ENCODE assay signal across 18 cellular contexts in genomic region chr10:24915304-24915703, GRCh38. TPM values are rescaled to one million over a fixed set of nuclear protein-coding genes. Genes with fewer than 3 reads are reported as not detected.
DNase-seq lines count a peak whose midpoint lies in the region; ATAC-seq, FAIRE-seq and TF ChIP-seq lines count a peak whose summit lies in the region.
"Had no signal": no experiment of that assay in that cellular context is flagged by ENCODE, and none has a peak within 500 bp of the region (broad histone marks: within the 10 kb centered on the region; RNA-seq: fewer than 3 reads in every experiment).

No MANE protein-coding gene starts in this region.

- H3K4me1 ChIP-seq in IMR-90 (ENCODE audit: control insufficient read depth, insufficient read depth, low read length) (0 out of 2 replicates have a peak, but pooled peaks cover 1% of the 10 kb centered on the region), endodermal cell (ENCODE audit: control insufficient read depth, insufficient read depth, low read length) (peaks cover 10% of the 10 kb centered on the region), foreskin keratinocyte (peaks cover under 1% of the 10 kb centered on the region)

- H3K36me3 ChIP-seq in IMR-90 (ENCODE audit: control insufficient read depth, insufficient read depth, low read length) (no peaks in the 10 kb centered on the region), endodermal cell (ENCODE audit: control insufficient read depth, insufficient read depth, low read length) (no peaks in the 10 kb centered on the region)

- H3K27ac ChIP-seq in IMR-90 (ENCODE audit: insufficient read depth, low read length) (no peak overlapping the region), endodermal cell (ENCODE audit: low read depth, low read length) (no peak overlapping the region), foreskin keratinocyte (no peak overlapping the region)

- no peaks in the 10 kb centered on the region for H3K9me1 ChIP-seq in IMR-90 (ENCODE audit: insufficient read depth, low read length)

- no peaks in the 10 kb centered on the region for H4K20me1 ChIP-seq in IMR-90 (ENCODE audit: insufficient read depth, low read length)

- H3K9me3 ChIP-seq in IMR-90 (ENCODE audit: control insufficient read depth, insufficient read depth, low read length) = no peaks in the 10 kb centered on the region
- no peaks in the 10 kb centered on the region for H3K9me3 ChIP-seq in endodermal cell (ENCODE audit: control insufficient read depth, low read length)

- H3K4ac ChIP-seq in IMR-90 (ENCODE audit: low read depth, low read length) = no peak overlapping the region

- TF ChIP-seq CTCF in IMR-90 (conservative IDR thresholded peaks at IDR 0.05; ENCODE audit: low read depth, low read length) (no peak), endodermal cell (conservative IDR thresholded peaks at IDR 0.05) (no peak), foreskin keratinocyte (conservative IDR thresholded peaks at IDR 0.05) (no peak)

- POLR2A ChIA-PET in IMR-90 (lab: Charles Lee; ENCODE audit: unreplicated experiment) = no interaction called here

- H3K9me3 Mint-ChIP-seq in endodermal cell = peaks cover 5% of the 10 kb centered on the region
- H3K9me3 Mint-ChIP-seq: CD4-positive, alpha-beta T cell had no signal

- no peak overlapping the region for H2BK15ac ChIP-seq in IMR-90 (ENCODE audit: low read depth, low read length)

- H4K5ac ChIP-seq in IMR-90 (ENCODE audit: low read depth, low read length) = no peak overlapping the region

- in situ Hi-C loops in IMR-90 (cut with MboI; ENCODE audit: low sequenced_read_pairs) = no loop called here

- TF ChIP-seq RAD21 in IMR-90 (IDR thresholded peaks at IDR 0.05; ENCODE audit: low read length) = no peak

- peaks cover 4% of the 10 kb centered on the region for H3K4me1 Mint-ChIP-seq in endodermal cell
- H3K4me1 Mint-ChIP-seq: GM23338, H9 had no signal

- CTCF ChIA-PET in IMR-90 (lab: Yijun Ruan, JAX) = no interaction called here

- no peak overlapping the region for H4K91ac ChIP-seq in IMR-90 (ENCODE audit: insufficient read depth, low read depth, low read length)

- no peak overlapping the region for H2AK9ac ChIP-seq in IMR-90 (replicated peaks; ENCODE audit: low read depth, low read length, poor library complexity)

- H3K4me3 ChIP-seq in IMR-90 (ENCODE audit: insufficient read depth, low read depth, low read length) (no peak overlapping the region), endodermal cell (ENCODE audit: low read length) (peak overlapping the region; percentile 12)
- H3K4me3 ChIP-seq: GM23338 had no signal

- no peak overlapping the region for H2BK120ac ChIP-seq in IMR-90 (ENCODE audit: low read depth, low read length)

- no peak overlapping the region for H3K4me3 Mint-ChIP-seq in endodermal cell
- H3K4me3 Mint-ChIP-seq: CD4-positive, alpha-beta T cell; CD8-positive, alpha-beta memory T cell; GM23338; H9 had no signal

- H3K56ac ChIP-seq in IMR-90 (ENCODE audit: extremely low read depth, insufficient read depth, low read length) = no peak overlapping the region

- H3K27ac Mint-ChIP-seq in endodermal cell = no peak overlapping the region
- H3K27ac Mint-ChIP-seq: CD4-positive, alpha-beta T cell; GM23338; H9 had no signal

- H3K18ac ChIP-seq in IMR-90 (ENCODE audit: low read depth, low read length) = no peak overlapping the region

- no peak overlapping the region for H2BK20ac ChIP-seq in IMR-90 (ENCODE audit: low read depth, low read length)

- no peak overlapping the region for H2AFZ ChIP-seq in IMR-90 (replicated peaks; ENCODE audit: low read length, poor library complexity)
- H2AFZ ChIP-seq: GM23338 had no signal

- no peak overlapping the region; the same call in 1 of the 2 replicates for H3K14ac ChIP-seq in IMR-90 (replicated peaks; ENCODE audit: low read depth, low read length)

- DNase-seq in GM12892 (ENCODE audit: insufficient read length) = no peak
- DNase-seq in IMR-90 = no peak
- DNase-seq in endodermal cell = no peak
- no peak for DNase-seq in activated effector memory CD4-positive, alpha-beta T cell treated with anti-CD3 and anti-CD28 coated beads, Interleukin-2, amount 50 U/mL, for 16 hours
- no peak for DNase-seq in foreskin keratinocyte
- DNase-seq in GM19238 (ENCODE audit: insufficient read length, low spot score) = no peak
- DNase-seq: C1 segment of cervical spinal cord; CD4-positive, alpha-beta T cell; CD8-positive, alpha-beta memory T cell; DMS 273 treated with DMSO at 0.1 percent for 48 hours; DMS79; EL; GF-D8; H9 had no signal

- no peak for TF ChIP-seq POLR2A in GM12892 (IDR thresholded peaks at IDR 0.05; ENCODE audit: low read depth, low read length)
- no peak for TF ChIP-seq POLR2A in IMR-90 (IDR thresholded peaks at IDR 0.05; ENCODE audit: low read depth, low read length)

- ATAC-seq in IMR-90 (ENCODE audit: low read depth) (no peak), foreskin keratinocyte (no peak)
- ATAC-seq: GM23338, HCT116 had no signal

- FAIRE-seq in GM12892 (lab: Jason Lieb, UNC) = peak; percentile 21
- FAIRE-seq: D721Med, GM12891 had no signal

- BruUV-seq in IMR-90 (replicated peaks; lab: Mats Ljungman, UMichigan) = no TSS peak

- dilution Hi-C loops in IMR-90 (cut with HindIII; ENCODE audit: low sequenced_read_pairs, unreplicated experiment) = no loop called here

- peaks cover 7% of the 10 kb centered on the region for H3K36me3 Mint-ChIP-seq in endodermal cell (ENCODE audit: low read depth)

- H3K9ac ChIP-seq in IMR-90 (ENCODE audit: low read depth, low read length) (no peak overlapping the region), endodermal cell (ENCODE audit: extremely low read depth, low read length, poor library complexity, severe bottlenecking) (no peak overlapping the region)

- no peak overlapping the region for H4K8ac ChIP-seq in IMR-90 (ENCODE audit: low read depth in 2 of 2, low read length in 2 of 2)

- H3K23ac ChIP-seq in IMR-90 (ENCODE audit: low read depth, low read length) = no peak overlapping the region

- H3K79me1 ChIP-seq in IMR-90 (ENCODE audit: low read depth in 1 of 2, low read length in 2 of 2) = peaks cover 1 to 2% of the 10 kb centered on the region in 2 experiments; a peak in 2 of 4 replicates

- intact Hi-C loops in IMR-90 (cut with micrococcal nuclease) = no loop called here

- H3K4me2 ChIP-seq in IMR-90 (ENCODE audit: low read depth, low read length) = no peak overlapping the region
- H3K4me2 ChIP-seq: GM23338 had no signal

- no peak overlapping the region for H2BK5ac ChIP-seq in IMR-90 (ENCODE audit: low read depth, low read length, poor library complexity, severe bottlenecking)

- peak overlapping the region; percentile 1; the same call in 1 of the 2 replicates for H2AK5ac ChIP-seq in IMR-90 (ENCODE audit: low read depth, low read length)

- H3K27me3 ChIP-seq in IMR-90 (ENCODE audit: control insufficient read depth, insufficient read depth, low read length) (no peaks in the 10 kb centered on the region), endodermal cell (ENCODE audit: control insufficient read depth, insufficient read depth, low read length, poor library complexity, severe bottlenecking) (no peaks in the 10 kb centered on the region), foreskin keratinocyte (no peaks in the 10 kb centered on the region)

- no peaks in the 10 kb centered on the region for H3K27me3 Mint-ChIP-seq in endodermal cell (ENCODE audit: insufficient read depth)
- H3K27me3 Mint-ChIP-seq: CD4-positive, alpha-beta T cell; CD8-positive, alpha-beta memory T cell had no signal

TF ChIP-seq in IMR-90, 13 proteins besides CTCF, POLR2A, EP300 and RAD21:
- TF ChIP-seq MXI1 (IDR thresholded peaks at IDR 0.05; ENCODE audit: borderline replicate concordance, low read depth, low read length) = no peak
- TF ChIP-seq CHD1 (IDR thresholded peaks at IDR 0.05; ENCODE audit: low read depth, low read length) = no peak
- no peak for TF ChIP-seq USF2 (IDR thresholded peaks at IDR 0.05; ENCODE audit: low read depth, low read length)
- no peak for TF ChIP-seq FOS (IDR thresholded peaks at IDR 0.05; ENCODE audit: low read depth, low read length)
TF ChIP-seq in IMR-90: peak in this region for 0.

RNA-seq across cellular contexts. Expression of gene PRTFDC1, which starts 37.1 kb away (rescaled TPM):
- 0.68 TPM for polyA plus RNA-seq in GM12892 (2012; ENCODE audit: missing spikeins)
- 17.9 and 24.2 TPM in 2 replicates for total RNA-seq in IMR-90 (2012; rRNA removed)
- 11.9 and 12.3 TPM in 2 replicates for polyA plus RNA-seq in IMR-90 (2012; rRNA removed)
- polyA plus RNA-seq in IMR-90 (2012; cell fraction: cytosol; rRNA removed) = 2.3 and 2.7 TPM in 2 replicates
- polyA plus RNA-seq in IMR-90 (2012; cell fraction: nucleus; rRNA removed; ENCODE audit: low replicate concordance) = 1.1 and 12.1 TPM in 2 replicates
- 10 to 100 TPM; 14.5 to 18.3 TPM for total RNA-seq in endodermal cell
- polyA plus RNA-seq in endodermal cell (2013, experiment 1 of 2) = 16.1 TPM
- 16.3 TPM for polyA plus RNA-seq in endodermal cell (2013, experiment 2 of 2)
- total RNA-seq in foreskin keratinocyte = 8.5 and 8.7 TPM in 2 replicates
- 6.4 and 7.0 TPM in 2 replicates for polyA plus RNA-seq in foreskin keratinocyte
